ENCODE assay signal across 2 cellular contexts in genomic region chr22:25193130-25193529, GRCh38.
TF ChIP-seq lines count a peak whose summit lies in the region.

No MANE protein-coding gene starts in this region.

TF ChIP-seq in liver, 16 proteins besides CTCF, POLR2A, EP300 and RAD21:
- TF ChIP-seq HNF4A (conservative IDR thresholded peaks at IDR 0.05): peak; percentile 25 to 39
- peak in 1 of 2 donors; percentile 19 for TF ChIP-seq RXRA (IDR thresholded peaks at IDR 0.05)
- no peak for TF ChIP-seq HNF4G (IDR thresholded peaks at IDR 0.05)

TF ChIP-seq in HepG2, 621 proteins besides CTCF, POLR2A, EP300 and RAD21:
- no peak for TF ChIP-seq ZC3H13 (CRISPR knock-in tag; IDR thresholded peaks at IDR 0.05)
- TF ChIP-seq HOXA5 (CRISPR knock-in tag; IDR thresholded peaks at IDR 0.05): no peak
- TF ChIP-seq ZNF44 (CRISPR knock-in tag; IDR thresholded peaks at IDR 0.05): no peak
- TF ChIP-seq ZZZ3 (CRISPR knock-in tag; IDR thresholded peaks at IDR 0.05; ENCODE audit: borderline replicate concordance): no peak
- TF ChIP-seq PHF20 (CRISPR knock-in tag; IDR thresholded peaks at IDR 0.05): no peak
- TF ChIP-seq KLF6 (CRISPR knock-in tag; IDR thresholded peaks at IDR 0.05): no peak
- TF ChIP-seq ZNF788 (CRISPR knock-in tag; IDR thresholded peaks at IDR 0.05; ENCODE audit: borderline replicate concordance): no peak
- no peak for TF ChIP-seq ZFX (CRISPR knock-in tag; IDR thresholded peaks at IDR 0.05; ENCODE audit: low read depth)
- TF ChIP-seq ZSCAN29 (CRISPR knock-in tag; conservative IDR thresholded peaks at IDR 0.05): no peak
- TF ChIP-seq HMG20A (CRISPR knock-in tag; IDR thresholded peaks at IDR 0.05; ENCODE audit: borderline replicate concordance): no peak
- no peak for TF ChIP-seq FOXK1 (CRISPR knock-in tag; IDR thresholded peaks at IDR 0.05; ENCODE audit: borderline replicate concordance, low read depth)
- TF ChIP-seq KAT7 (CRISPR knock-in tag; IDR thresholded peaks at IDR 0.05; ENCODE audit: borderline replicate concordance): no peak
- no peak for TF ChIP-seq SKIL (CRISPR knock-in tag; IDR thresholded peaks at IDR 0.05; ENCODE audit: borderline replicate concordance)
